24 cellular contexts compared by ENCODE assay signal in the genomic region with DNA sequence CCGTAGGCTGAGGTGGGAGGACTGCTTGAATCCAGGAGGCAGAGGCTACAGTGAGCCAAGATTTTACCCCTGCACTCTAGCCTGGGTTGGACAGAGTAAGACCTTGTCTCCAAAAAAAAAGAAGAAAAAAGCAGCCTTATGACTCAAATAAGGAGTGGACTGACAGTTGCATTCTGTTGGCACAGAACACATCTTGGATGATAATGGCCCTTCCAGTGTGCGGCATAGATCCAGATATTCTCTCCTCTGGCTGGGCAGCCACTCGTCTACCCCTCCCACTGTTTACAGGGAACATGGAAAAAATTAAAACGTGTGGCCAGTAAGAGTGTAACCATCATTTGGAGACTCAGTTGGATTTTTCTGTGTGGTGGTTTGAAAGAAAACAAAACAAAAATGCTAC.
"Had no signal": no experiment of that assay in that cellular context is flagged by ENCODE, and none has a peak within 500 bp of the region (broad histone marks: within the 10 kb centered on the region; RNA-seq: fewer than 3 reads in every experiment).

No MANE protein-coding gene starts in this region.

- H3K27me3 ChIP-seq: brain microvascular endothelial cell, cardiac muscle cell, Peyer's patch, SJCRH30 had no signal

- H3K27me3 Mint-ChIP-seq: activated CD4-positive, alpha-beta T cell treated with anti-CD3 and anti-CD28 coated beads for 36 hours; activated naive CD8-positive, alpha-beta T cell; activated T-helper 17 cell treated with anti-CD3 and anti-CD28 coated beads, Interleukin-2, amount 50 U/mL, for 72 hours had no signal

- H3K4me2 ChIP-seq: SK-N-SH had no signal

- H3K9me2 ChIP-seq: SK-N-SH had no signal

- H3K4me1 ChIP-seq: SJCRH30 had no signal

- ATAC-seq: activated CD4-positive, alpha-beta T cell treated with anti-CD3 and anti-CD28 coated beads for 36 hours; activated T-helper 17 cell treated with anti-CD3 and anti-CD28 coated beads, Interleukin-2, amount 50 U/mL, for 72 hours had no signal

- H3K27ac ChIP-seq: brain microvascular endothelial cell, cardiac muscle cell, RWPE1, SJCRH30, WERI-Rb-1 had no signal

- H3K36me3 ChIP-seq: Peyer's patch, WERI-Rb-1 had no signal

- H3K9me3 Mint-ChIP-seq: activated naive CD4-positive, alpha-beta T cell treated with anti-CD3 and anti-CD28 coated beads for 36 hours; activated T-helper 17 cell treated with anti-CD3 and anti-CD28 coated beads, Interleukin-2, amount 50 U/mL, for 72 hours had no signal

- H3K4me1 Mint-ChIP-seq: activated CD4-positive, alpha-beta T cell treated with anti-CD3 and anti-CD28 coated beads for 36 hours; activated T-helper 17 cell treated with anti-CD3 and anti-CD28 coated beads, Interleukin-2, amount 50 U/mL, for 72 hours had no signal

- H3K27ac Mint-ChIP-seq: activated CD4-positive, alpha-beta T cell treated with anti-CD3 and anti-CD28 coated beads for 36 hours; activated naive CD4-positive, alpha-beta T cell treated with anti-CD3 and anti-CD28 coated beads for 36 hours; activated naive CD8-positive, alpha-beta T cell; activated T-helper 17 cell treated with anti-CD3 and anti-CD28 coated beads, Interleukin-2, amount 50 U/mL, for 72 hours had no signal

- H3K9ac ChIP-seq: SK-N-SH had no signal

- H3K4me3 Mint-ChIP-seq: activated CD4-positive, alpha-beta T cell treated with anti-CD3 and anti-CD28 coated beads for 36 hours; activated naive CD4-positive, alpha-beta T cell treated with anti-CD3 and anti-CD28 coated beads for 36 hours; activated naive CD8-positive, alpha-beta T cell; activated T-helper 17 cell treated with anti-CD3 and anti-CD28 coated beads, Interleukin-2, amount 50 U/mL, for 72 hours had no signal

- H3K4me3 ChIP-seq: cardiac muscle cell, Peyer's patch, SJCRH30 had no signal

- H3K9me3 ChIP-seq: Peyer's patch, SJCRH30, SK-N-SH had no signal

- DNase-seq: activated CD4-positive, alpha-beta T cell treated with anti-CD3 and anti-CD28 coated beads for 36 hours; activated CD4-positive, alpha-beta T cell treated with anti-CD3 and anti-CD28 coated beads, Interleukin-2, amount 50 U/mL, for 4 hours; activated CD8-positive, alpha-beta memory T cell treated with anti-CD3 and anti-CD28 coated beads for 24 hours; activated gamma-delta T cell; activated naive CD4-positive, alpha-beta T cell treated with anti-CD3 and anti-CD28 coated beads for 36 hours; activated T-cell treated with anti-CD3 and anti-CD28 coated beads, Interleukin-2, amount 50 U/mL, for 48 hours; amygdala; brain microvascular endothelial cell; MM.1S; NCI-H1105; NCI-H1436; NCI-H187; NCI-H2081; NCI-H510A treated with DMSO at 0.1 percent for 48 hours; Peyer's patch; Right ventricle myocardium superior; SJCRH30; SK-N-SH; T-helper 1 cell; WERI-Rb-1 had no signal
